In genomic region chr21:44949161-44950015, GRCh38 we compare ENCODE assay signal across 8 cellular contexts. TPM values are rescaled to one million over a fixed set of nuclear protein-coding genes. Genes with fewer than 3 reads are reported as not detected.
DNase-seq lines count a peak whose midpoint lies in the region; ATAC-seq and TF ChIP-seq lines count a peak whose summit lies in the region.

No MANE protein-coding gene starts in this region.

- no peak overlapping the region for H3K14ac ChIP-seq in trophoblast cell (ENCODE audit: low read length)

- no peak overlapping the region for H3K9ac ChIP-seq in trophoblast cell (ENCODE audit: low read length)

- peaks cover 3% of the 10 kb centered on the region for H3K79me1 ChIP-seq in trophoblast cell (ENCODE audit: low read length)

- H4K8ac ChIP-seq in trophoblast cell (ENCODE audit: low read depth, low read length): no peak overlapping the region

- no peak overlapping the region for H3K4me2 ChIP-seq in trophoblast cell (ENCODE audit: low read length)

- H3K36me3 ChIP-seq in trophoblast cell (ENCODE audit: control insufficient read depth in 1 of 2, insufficient read depth in 2 of 2, low read length in 2 of 2) (peaks cover 42 to 50% of the 10 kb centered on the region in 2 experiments), uterus (no peaks in the 10 kb centered on the region)

- H3K27ac ChIP-seq in trophoblast cell (ENCODE audit: low read depth, low read length) (no peak overlapping the region), uterus (peak overlapping the region; percentile 36 to 62)

- H3K9me3 Mint-ChIP-seq in Calu3 (ENCODE audit: low read depth, unreplicated experiment): no peaks in the 10 kb centered on the region

- BruUV-seq in Calu3 (replicated peaks; lab: Mats Ljungman, UMichigan): no TSS peak

- H4K91ac ChIP-seq in trophoblast cell (ENCODE audit: low read depth, low read length): no peak overlapping the region

- H3K27me3 Mint-ChIP-seq in Calu3 (ENCODE audit: unreplicated experiment): no peaks in the 10 kb centered on the region

- H2BK12ac ChIP-seq in trophoblast cell (ENCODE audit: low read length): no peak overlapping the region

- H2BK120ac ChIP-seq in trophoblast cell (ENCODE audit: insufficient read depth, low read length, poor library complexity): no peak overlapping the region

- H4K12ac ChIP-seq in trophoblast cell (ENCODE audit: low read depth, low read length): no peak overlapping the region

- TF ChIP-seq CTCF in Calu3 (IDR thresholded peaks at IDR 0.05; ENCODE audit: unreplicated experiment): peak; percentile 77
- peak; percentile 90 for TF ChIP-seq CTCF in HFF-Myc (IDR thresholded peaks at IDR 0.05; ENCODE audit: low read depth, low read length, missing control alignments)
- TF ChIP-seq CTCF in uterus (IDR thresholded peaks at IDR 0.05): peak; percentile 90 to 95 (median 94)

- H3K27me3 ChIP-seq in trophoblast cell (ENCODE audit: insufficient read depth, low read length) (no peaks in the 10 kb centered on the region), uterus (no peaks in the 10 kb centered on the region)

- H3K4me3 Mint-ChIP-seq in Calu3 (ENCODE audit: low read depth, unreplicated experiment): no peak overlapping the region

- H2AK5ac ChIP-seq in trophoblast cell (ENCODE audit: low read length): no peak overlapping the region

- H3K18ac ChIP-seq in trophoblast cell (ENCODE audit: low read length): no peak overlapping the region

- CTCF ChIA-PET in Calu3 (lab: Charles Lee): interaction anchor here (0.7 to 1.4 kb wide), 9 partner anchors 153 to 434 kb away, joined by 3 to 33 read pairs (median 4); no protein-coding TSS in a partner anchor

- H3K4ac ChIP-seq in trophoblast cell (ENCODE audit: low read depth, low read length): no peak overlapping the region

- no peaks in the 10 kb centered on the region for H3K4me1 Mint-ChIP-seq in Calu3 (ENCODE audit: low read depth, unreplicated experiment)

- H3K9me3 ChIP-seq in trophoblast cell (ENCODE audit: insufficient read depth, low read depth, low read length): peaks cover 2% of the 10 kb centered on the region
- H3K9me3 ChIP-seq in uterus: no peaks in the 10 kb centered on the region

- no peak overlapping the region for H3K27ac Mint-ChIP-seq in Calu3 (ENCODE audit: unreplicated experiment)

- no peak overlapping the region for H2BK5ac ChIP-seq in trophoblast cell (ENCODE audit: low read depth, low read length, poor library complexity)

- no peak for TF ChIP-seq POLR2A in uterus (IDR thresholded peaks at IDR 0.05)

- no peak overlapping the region for H2AFZ ChIP-seq in trophoblast cell (ENCODE audit: insufficient read depth, low read length, poor library complexity)

- H3K23ac ChIP-seq in trophoblast cell (ENCODE audit: low read length): no peak overlapping the region

- H3K36me3 Mint-ChIP-seq in Calu3 (ENCODE audit: insufficient read depth, unreplicated experiment): peaks cover 5% of the 10 kb centered on the region

- peaks cover 4% of the 10 kb centered on the region for H3K79me2 ChIP-seq in trophoblast cell (ENCODE audit: control insufficient read depth, insufficient read depth, low read length, poor library complexity)

- no peak for ATAC-seq in GM18520 (IDR thresholded peaks at IDR 0.05; ENCODE audit: unreplicated experiment)

- H3K4me3 ChIP-seq in HFF-Myc (replicated peaks; ENCODE audit: low read depth, low read length) (no peak overlapping the region), trophoblast cell (ENCODE audit: low read depth, low read length) (no peak overlapping the region), uterus (no peak overlapping the region)

- intact Hi-C loops in Calu3 (cut with micrococcal nuclease; ENCODE audit: unreplicated experiment) (loop anchor here (2.0 kb wide), 1 partner anchor 179 kb away; no protein-coding TSS in a partner anchor), uterus (cut with DNase I; ENCODE audit: low total_unique reads) (loop anchor here (5.0 kb wide), 1 partner anchor 188 kb away; no protein-coding TSS in a partner anchor)

- DNase-seq in Calu3 (peak; percentile 81), HFF-Myc (ENCODE audit: extremely low read depth, low read depth) (no peak), RPMI8226 (peak; percentile 83), germinal center (ENCODE audit: low spot score) (peak; percentile 82), trophoblast cell (peak; percentile 82 to 92), uterus (peak; percentile 87 to 90)
- peak; percentile 93 for DNase-seq in activated effector memory CD4-positive, alpha-beta T cell treated with anti-CD3 and anti-CD28 coated beads, Interleukin-2, amount 50 U/mL, for 16 hours

- WGBS in trophoblast cell (ENCODE audit: extremely low coverage, insufficient coverage, insufficient read length): no CpG with 5 or more reads among the region's 39 CpGs

- H3K4me1 ChIP-seq in trophoblast cell (ENCODE audit: control insufficient read depth in 1 of 2, insufficient read depth in 2 of 2, low read length in 2 of 2) (no peaks in the 10 kb centered on the region), uterus (peaks cover 0 to 3% of the 10 kb centered on the region in 2 donors)

RNA-seq across cellular contexts. Expression of gene SLX9, which starts 9.6 kb away (rescaled TPM):
- total RNA-seq in Calu3 (2022) (24.6 and 28.6 TPM in 2 replicates), uterus (10 to 100 TPM in 2 of 4 donors, 1 to 10 TPM in 1, not detected in 1; 8.6 to 24.3 (median 10.5) TPM)
- polyA plus RNA-seq in trophoblast cell (2013): 19.1 and 21.1 TPM in 2 replicates

RNA-seq across cellular contexts. Expression of gene ITGB2, which starts 28.7 kb away (rescaled TPM):
- 0.42 and 0.47 TPM in 2 replicates for total RNA-seq in Calu3 (2022)
- polyA plus RNA-seq in trophoblast cell (2013): 0.03 TPM in 2 replicates
- 10 to 100 TPM; 20.2 to 46.8 (median 21.0) TPM for total RNA-seq in uterus

Comparison
In these comparisons a context has a peak if more than half of its experiments do, and no peak if none do; other contexts are left out.
1. RNA of gene ITGB2, which starts 28.7 kb away (total RNA-seq): 20.2 to 46.8 TPM in uterus; 0.42 to 0.47 TPM in Calu3; every median in the first group is over 10 times any median in the second.
2. Peak in every context shown above with its lines, with median percentiles within 50 percentile points of each other: CTCF ChIP-seq.